1 cellular context compared by ENCODE assay signal in genomic region chr20:25048519-25048952, GRCh38.
TF ChIP-seq lines count a peak whose summit lies in the region.

No MANE protein-coding gene starts in this region.

TF ChIP-seq in WTC11, 78 proteins besides CTCF, POLR2A, EP300 and RAD21 (continued from another document):
- TF ChIP-seq ZNF512 (CRISPR knock-in tag; IDR thresholded peaks at IDR 0.05; ENCODE audit: borderline replicate concordance) (no peak), USF1 (CRISPR knock-in tag; IDR thresholded peaks at IDR 0.05) (no peak), IRF1 (CRISPR knock-in tag; IDR thresholded peaks at IDR 0.05) (no peak), KAT7 (CRISPR knock-in tag; IDR thresholded peaks at IDR 0.05; ENCODE audit: borderline replicate concordance) (no peak), ZNF121 (CRISPR knock-in tag; IDR thresholded peaks at IDR 0.05) (no peak), ATF3 (CRISPR knock-in tag; conservative IDR thresholded peaks at IDR 0.05) (no peak), ELF4 (CRISPR knock-in tag; IDR thresholded peaks at IDR 0.05; ENCODE audit: low read depth) (no peak), ZNF281 (CRISPR knock-in tag; IDR thresholded peaks at IDR 0.05) (no peak), TEAD1 (CRISPR knock-in tag; IDR thresholded peaks at IDR 0.05) (no peak), ZNF425 (CRISPR knock-in tag; conservative IDR thresholded peaks at IDR 0.05) (no peak)
